In genomic region chr19:48751835-48752510, GRCh38 we compare ENCODE assay signal across 2 cellular contexts.
TF ChIP-seq lines count a peak whose summit lies in the region.

No MANE protein-coding gene starts in this region.

TF ChIP-seq in liver, 16 proteins besides CTCF, POLR2A, EP300 and RAD21:
- TF ChIP-seq YY1 (IDR thresholded peaks at IDR 0.05): no peak
- no peak for TF ChIP-seq HNF4G (IDR thresholded peaks at IDR 0.05)
- TF ChIP-seq JUND (IDR thresholded peaks at IDR 0.05): no peak
- TF ChIP-seq ZBTB33 (IDR thresholded peaks at IDR 0.05): no peak
- TF ChIP-seq EGR1 (IDR thresholded peaks at IDR 0.05; ENCODE audit: low read depth in 2 of 2): no peak
- TF ChIP-seq RXRA (IDR thresholded peaks at IDR 0.05): no peak
- TF ChIP-seq TAF1 (conservative IDR thresholded peaks at IDR 0.05): no peak
- TF ChIP-seq FOXA2 (IDR thresholded peaks at IDR 0.05): no peak
- TF ChIP-seq ATF3 (IDR thresholded peaks at IDR 0.05): no peak
- TF ChIP-seq REST (IDR thresholded peaks at IDR 0.05): no peak
- TF ChIP-seq MAX (IDR thresholded peaks at IDR 0.05): no peak
- no peak for TF ChIP-seq HNF4A (conservative IDR thresholded peaks at IDR 0.05)
- no peak for TF ChIP-seq NR2F2 (IDR thresholded peaks at IDR 0.05)
- TF ChIP-seq GABPA (IDR thresholded peaks at IDR 0.05 in 1 of 2, conservative IDR thresholded peaks at IDR 0.05 in 1 of 2): no peak
- TF ChIP-seq FOXA1 (IDR thresholded peaks at IDR 0.05): no peak
- TF ChIP-seq SP1 (IDR thresholded peaks at IDR 0.05): no peak

TF ChIP-seq in HepG2, 621 proteins besides CTCF, POLR2A, EP300 and RAD21:
- TF ChIP-seq KIAA2018 (CRISPR knock-in tag; IDR thresholded peaks at IDR 0.05; ENCODE audit: borderline replicate concordance) (no peak), EHMT2 (IDR thresholded peaks at IDR 0.05; ENCODE audit: borderline replicate concordance, low read depth, low read length) (no peak), YY1 (IDR thresholded peaks at IDR 0.05; ENCODE audit: insufficient read depth, insufficient replicate concordance, low read depth, low read length) (no peak), CERS6 (CRISPR knock-in tag; IDR thresholded peaks at IDR 0.05) (no peak), ZSCAN9 (CRISPR knock-in tag; IDR thresholded peaks at IDR 0.05; ENCODE audit: borderline replicate concordance) (no peak), MTA1 (CRISPR knock-in tag; IDR thresholded peaks at IDR 0.05; ENCODE audit: borderline replicate concordance) (no peak), FOXJ3 (CRISPR knock-in tag; IDR thresholded peaks at IDR 0.05; ENCODE audit: borderline replicate concordance) (no peak), ZNF709 (CRISPR knock-in tag; IDR thresholded peaks at IDR 0.05) (no peak), GRHL1 (CRISPR knock-in tag; conservative IDR thresholded peaks at IDR 0.05) (no peak), CEBPG (CRISPR knock-in tag; IDR thresholded peaks at IDR 0.05) (no peak), PHB2 (IDR thresholded peaks at IDR 0.05; ENCODE audit: partially characterized antibody) (no peak), GATA4 (IDR thresholded peaks at IDR 0.05; ENCODE audit: borderline replicate concordance, low read depth) (no peak), DRAP1 (CRISPR knock-in tag; IDR thresholded peaks at IDR 0.05) (no peak)
